12 cellular contexts compared by ENCODE assay signal in the genomic region with DNA sequence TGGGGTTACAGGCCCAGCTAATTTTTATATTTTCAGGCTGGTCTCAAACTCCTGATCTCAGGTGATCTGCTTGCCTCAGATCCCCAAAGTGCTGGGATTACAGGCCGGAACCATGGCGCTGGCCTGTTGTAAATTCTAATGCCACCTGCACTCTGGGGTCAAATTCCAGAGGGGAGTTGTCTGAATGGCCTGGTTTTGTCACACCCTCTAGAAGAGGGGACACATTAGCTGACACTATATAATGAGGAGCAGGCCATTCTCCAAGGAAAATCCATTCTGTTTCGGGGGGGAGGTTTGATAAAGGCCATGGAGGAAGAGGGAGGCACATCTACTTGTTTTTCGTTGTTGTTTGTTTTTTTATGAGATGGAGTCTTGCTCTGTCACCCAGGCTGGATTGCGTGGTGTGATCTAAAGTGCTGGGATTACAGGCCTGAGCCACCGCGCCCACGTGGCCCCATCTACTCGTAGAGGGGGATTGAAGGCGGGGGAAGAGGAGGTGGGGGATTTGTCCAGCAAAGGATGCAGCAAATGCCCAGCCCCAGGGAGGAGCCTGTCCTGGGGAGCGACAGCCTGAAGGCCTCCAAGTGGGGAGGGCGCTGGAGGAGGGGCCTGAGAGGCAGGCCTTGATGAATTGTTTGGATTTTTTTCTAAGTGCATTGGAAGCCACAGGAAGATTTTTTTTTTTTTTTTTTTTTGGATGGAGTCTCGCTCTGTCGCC.
DNase-seq lines count a peak whose midpoint lies in the region; ATAC-seq and TF ChIP-seq lines count a peak whose summit lies in the region.
"Had no signal": no experiment of that assay in that cellular context is flagged by ENCODE, and none has a peak within 500 bp of the region (broad histone marks: within the 10 kb centered on the region; RNA-seq: fewer than 3 reads in every experiment).

No MANE protein-coding gene starts in this region.

- H3F3A ChIP-seq in smooth muscle cell (ENCODE audit: low read depth) = peaks cover 5% of the 10 kb centered on the region

- no peaks in the 10 kb centered on the region for H3K27me3 ChIP-seq in smooth muscle cell (ENCODE audit: low read depth)
- H3K27me3 ChIP-seq in Karpas-422 (ENCODE audit: low read length) = no peaks in the 10 kb centered on the region

- peak overlapping the region in 3 of 5 experiments; percentile 20 to 77 (median 71) for H3K27ac Mint-ChIP-seq in brain
- no peak overlapping the region for H3K27ac Mint-ChIP-seq in activated CD4-positive, alpha-beta memory T cell treated with anti-CD3 and anti-CD28 coated beads for 36 hours
- no peak overlapping the region for H3K27ac Mint-ChIP-seq in osteocyte (ENCODE audit: unreplicated experiment)
- H3K27ac Mint-ChIP-seq: T-helper 1 cell treated with Interleukin-12 subunit alpha and Interleukin-12 subunit beta and Interleukin-4 antibody, amounts not matched to agents 30 μg/mL and 1 μg/mL, for 36 hours had no signal

- H3K4me3 Mint-ChIP-seq in brain (no peak overlapping the region), osteocyte (ENCODE audit: unreplicated experiment) (no peak overlapping the region)
- H3K4me3 Mint-ChIP-seq in activated CD4-positive, alpha-beta memory T cell treated with anti-CD3 and anti-CD28 coated beads for 36 hours = no peak overlapping the region
- H3K4me3 Mint-ChIP-seq: T-helper 1 cell treated with Interleukin-12 subunit alpha and Interleukin-12 subunit beta and Interleukin-4 antibody, amounts not matched to agents 30 μg/mL and 1 μg/mL, for 36 hours had no signal

- H3K4me1 ChIP-seq in smooth muscle cell (ENCODE audit: low read depth) (peaks cover 18% of the 10 kb centered on the region), Karpas-422 (ENCODE audit: low read length) (no peaks in the 10 kb centered on the region)
- H3K4me1 ChIP-seq: HAP-1 had no signal

- DNase-seq in NCI-H2227 treated with DMSO at 0.1 percent for 48 hours (lab: John Stamatoyannopoulos, UW) (peak; percentile 77), left lobe of liver (ENCODE audit: low spot score) (peak; percentile 79), smooth muscle cell (lab: John Stamatoyannopoulos, UW; ENCODE audit: unreplicated experiment) (peak; percentile 25), osteocyte (ENCODE audit: extremely low spot score, unreplicated experiment) (no peak), superior temporal gyrus (ENCODE audit: extremely low spot score) (no peak), Karpas-422 (no peak)
- DNase-seq in activated CD4-positive, alpha-beta memory T cell treated with anti-CD3 and anti-CD28 coated beads for 36 hours = no peak
- DNase-seq: glutamatergic neuron had no signal

- H3K9me3 ChIP-seq in smooth muscle cell (replicated peaks; ENCODE audit: low read depth) (no peaks in the 10 kb centered on the region), Karpas-422 (ENCODE audit: low read length) (no peaks in the 10 kb centered on the region)
- H3K9me3 ChIP-seq: HAP-1 had no signal

- CTCF ChIA-PET in activated CD4-positive, alpha-beta memory T cell treated with anti-CD3 and anti-CD28 coated beads for 36 hours (lab: Charles Lee) = no interaction called here

- no peaks in the 10 kb centered on the region for H3K36me3 ChIP-seq in smooth muscle cell (ENCODE audit: low read depth)
- no peaks in the 10 kb centered on the region for H3K36me3 ChIP-seq in Karpas-422 (ENCODE audit: insufficient read depth, low read length)
- H3K36me3 ChIP-seq: HAP-1 had no signal

- intact Hi-C loops in activated CD4-positive, alpha-beta memory T cell treated with anti-CD3 and anti-CD28 coated beads for 36 hours (cut with micrococcal nuclease) = no loop called here

- WGBS in smooth muscle cell (ENCODE audit: low lambda C conversion rate) = 22% methylated on average over 14 of the region's 14 CpGs

- no peaks in the 10 kb centered on the region for H3K9me2 ChIP-seq in Karpas-422 (replicated peaks; ENCODE audit: insufficient read depth, low read length)

- H3K4me2 ChIP-seq in smooth muscle cell = peak overlapping the region; percentile 74
- H3K4me2 ChIP-seq in Karpas-422 (ENCODE audit: low read depth, low read length, poor library complexity, severe bottlenecking) = no peak overlapping the region

- no peaks in the 10 kb centered on the region for H4K20me1 ChIP-seq in smooth muscle cell (ENCODE audit: low read depth)
- H4K20me1 ChIP-seq in Karpas-422 (ENCODE audit: insufficient read depth, low read depth, low read length) = no peaks in the 10 kb centered on the region

- H3K27ac ChIP-seq in smooth muscle cell (ENCODE audit: low read depth) (peak overlapping the region; percentile 90), Karpas-422 (ENCODE audit: low read length) (no peak overlapping the region)
- H3K27ac ChIP-seq: HL-60 had no signal

- ATAC-seq in left lobe of liver = peak; percentile 80

- peaks cover 6% of the 10 kb centered on the region for H3K27me3 Mint-ChIP-seq in brain
- H3K27me3 Mint-ChIP-seq in activated CD4-positive, alpha-beta memory T cell treated with anti-CD3 and anti-CD28 coated beads for 36 hours = peaks cover 5% of the 10 kb centered on the region
- H3K27me3 Mint-ChIP-seq in osteocyte (ENCODE audit: unreplicated experiment) = no peaks in the 10 kb centered on the region

- POLR2A ChIA-PET in activated CD4-positive, alpha-beta memory T cell treated with anti-CD3 and anti-CD28 coated beads for 36 hours (lab: Charles Lee) = interaction anchor here (0.7 kb wide), 1 partner anchor 37 kb away, joined by 6 read pairs; no protein-coding TSS in a partner anchor

- H3K9ac ChIP-seq in smooth muscle cell (ENCODE audit: low read depth) = peak overlapping the region; percentile 54
- no peak overlapping the region for H3K9ac ChIP-seq in Karpas-422 (ENCODE audit: low read length)

- no peak for TF ChIP-seq CTCF in brain (conservative IDR thresholded peaks at IDR 0.05)
- no peak for TF ChIP-seq CTCF in smooth muscle cell (IDR thresholded peaks at IDR 0.05; ENCODE audit: borderline replicate concordance, insufficient read depth, poor library complexity, severe bottlenecking)
- TF ChIP-seq CTCF in osteocyte (IDR thresholded peaks at IDR 0.05) = no peak

- H2AFZ ChIP-seq in smooth muscle cell (ENCODE audit: low read depth) = no peak overlapping the region
- no peak overlapping the region for H2AFZ ChIP-seq in Karpas-422 (ENCODE audit: low read length)

- H3K9me3 Mint-ChIP-seq in brain (peaks cover 0 to 5% (median 0%) of the 10 kb centered on the region in 5 experiments), osteocyte (ENCODE audit: unreplicated experiment) (no peaks in the 10 kb centered on the region)
- H3K9me3 Mint-ChIP-seq in activated CD4-positive, alpha-beta memory T cell treated with anti-CD3 and anti-CD28 coated beads for 36 hours = no peaks in the 10 kb centered on the region
- H3K9me3 Mint-ChIP-seq: T-helper 1 cell treated with Interleukin-12 subunit alpha and Interleukin-12 subunit beta and Interleukin-4 antibody, amounts not matched to agents 30 μg/mL and 1 μg/mL, for 36 hours had no signal

- no peak overlapping the region for H3K4me3 ChIP-seq in smooth muscle cell
- H3K4me3 ChIP-seq in Karpas-422 (ENCODE audit: low read length) = no peak overlapping the region
- H3K4me3 ChIP-seq: HAP-1 had no signal

- H3K79me2 ChIP-seq in smooth muscle cell (ENCODE audit: low read depth) (no peaks in the 10 kb centered on the region), Karpas-422 (ENCODE audit: low read length) (no peaks in the 10 kb centered on the region)

- H3K36me3 Mint-ChIP-seq in brain (no peaks in the 10 kb centered on the region), osteocyte (ENCODE audit: unreplicated experiment) (no peaks in the 10 kb centered on the region)
- no peaks in the 10 kb centered on the region for H3K36me3 Mint-ChIP-seq in activated CD4-positive, alpha-beta memory T cell treated with anti-CD3 and anti-CD28 coated beads for 36 hours

- peaks cover 20% of the 10 kb centered on the region for H3K4me1 Mint-ChIP-seq in brain
- H3K4me1 Mint-ChIP-seq in activated CD4-positive, alpha-beta memory T cell treated with anti-CD3 and anti-CD28 coated beads for 36 hours (ENCODE audit: low read depth) = peaks cover 2% of the 10 kb centered on the region
- peaks cover 20% of the 10 kb centered on the region for H3K4me1 Mint-ChIP-seq in osteocyte (ENCODE audit: unreplicated experiment)

Comparison
In these comparisons a context has a peak if more than half of its experiments do, and no peak if none do; other contexts are left out.
1. DNase-seq: peak in NCI-H2227 treated with DMSO at 0.1 percent for 48 hours (single experiment), left lobe of liver (single experiment) and smooth muscle cell (single experiment); none in activated CD4-positive, alpha-beta memory T cell treated with anti-CD3 and anti-CD28 coated beads for 36 hours (single experiment), osteocyte (single experiment), superior temporal gyrus (single experiment) and Karpas-422 (single experiment).
2. H3K27ac Mint-ChIP-seq: peak in brain (3 of 5); none in activated CD4-positive, alpha-beta memory T cell treated with anti-CD3 and anti-CD28 coated beads for 36 hours (single experiment) and osteocyte (single experiment).